In genomic region chr3:113132571-113132996, GRCh38 we compare ENCODE assay signal across 15 cellular contexts.
A peak's percentile ranks its signal among the peaks of the same experiment; 100 is the strongest.
DNase-seq lines count a peak whose midpoint lies in the region; ATAC-seq and FAIRE-seq lines count a peak whose summit lies in the region.
"Had no signal": no experiment of that assay in that cellular context is flagged by ENCODE, and none has a peak within 500 bp of the region (broad histone marks: within the 10 kb centered on the region; RNA-seq: fewer than 3 reads in every experiment).

No MANE protein-coding gene starts in this region.

- no peaks in the 10 kb centered on the region for H3K4me1 Mint-ChIP-seq in activated T-helper 17 cell treated with anti-CD3 and anti-CD28 coated beads, Interleukin-2, amount 50 U/mL, for 72 hours
- H3K4me1 Mint-ChIP-seq: stimulated activated effector memory CD8-positive, alpha-beta T cell treated with anti-CD3 and anti-CD28 coated beads, Interleukin-12 subunit alpha, Interleukin-12 subunit beta, amount 100 ng/mL, for 72 hours had no signal

- H3K36me3 Mint-ChIP-seq in activated T-helper 17 cell treated with anti-CD3 and anti-CD28 coated beads, Interleukin-2, amount 50 U/mL, for 72 hours (ENCODE audit: low read depth), result no peaks in the 10 kb centered on the region
- H3K36me3 Mint-ChIP-seq: stimulated activated effector memory CD8-positive, alpha-beta T cell treated with anti-CD3 and anti-CD28 coated beads, Interleukin-12 subunit alpha, Interleukin-12 subunit beta, amount 100 ng/mL, for 72 hours had no signal

- no peak overlapping the region for H3K27ac Mint-ChIP-seq in activated T-helper 17 cell treated with anti-CD3 and anti-CD28 coated beads, Interleukin-2, amount 50 U/mL, for 72 hours
- H3K27ac Mint-ChIP-seq: CD4-positive, CD25-positive, alpha-beta regulatory T cell; stimulated activated effector memory CD8-positive, alpha-beta T cell treated with anti-CD3 and anti-CD28 coated beads, Interleukin-12 subunit alpha, Interleukin-12 subunit beta, amount 100 ng/mL, for 72 hours had no signal

- DNase-seq in GM03348 (ENCODE audit: low spot score), result peak; percentile 25
- DNase-seq in RCC 7860 (ENCODE audit: low spot score), result peak; percentile 64
- peak; percentile 60 for DNase-seq in fibroblast of gingiva (ENCODE audit: low read depth)
- peak; percentile 70 for DNase-seq in renal cortical epithelial cell (ENCODE audit: low read depth)
- no peak for DNase-seq in NCI-H146 (lab: John Stamatoyannopoulos, UW)
- no peak for DNase-seq in NCI-H524 (lab: John Stamatoyannopoulos, UW)
- DNase-seq in NCI-H1417 treated with DMSO at 0.1 percent for 48 hours (lab: John Stamatoyannopoulos, UW), result no peak
- DNase-seq: adrenal gland; CD4-positive, CD25-positive, alpha-beta regulatory T cell; dorsolateral prefrontal cortex; H7; NCI-H345; stimulated activated CD4-positive, alpha-beta T cell treated with anti-CD3 and anti-CD28 coated beads, Interleukin-4, amount 100 ng/mL, for 24 hours had no signal

- peak; percentile 80 for FAIRE-seq in RCC 7860 (lab: Jason Lieb, UNC)

- no peak overlapping the region for H3K4me3 Mint-ChIP-seq in activated T-helper 17 cell treated with anti-CD3 and anti-CD28 coated beads, Interleukin-2, amount 50 U/mL, for 72 hours
- H3K4me3 Mint-ChIP-seq: CD4-positive, CD25-positive, alpha-beta regulatory T cell; stimulated activated effector memory CD8-positive, alpha-beta T cell treated with anti-CD3 and anti-CD28 coated beads, Interleukin-12 subunit alpha, Interleukin-12 subunit beta, amount 100 ng/mL, for 72 hours had no signal

- no peaks in the 10 kb centered on the region for H3K9me3 Mint-ChIP-seq in activated T-helper 17 cell treated with anti-CD3 and anti-CD28 coated beads, Interleukin-2, amount 50 U/mL, for 72 hours

- no peak for ATAC-seq in activated T-helper 17 cell treated with anti-CD3 and anti-CD28 coated beads, Interleukin-2, amount 50 U/mL, for 72 hours (replicated peaks)
- ATAC-seq: stimulated activated effector memory CD8-positive, alpha-beta T cell treated with anti-CD3 and anti-CD28 coated beads, Interleukin-12 subunit alpha, Interleukin-12 subunit beta, amount 100 ng/mL, for 72 hours had no signal

- H3K27me3 Mint-ChIP-seq in activated T-helper 17 cell treated with anti-CD3 and anti-CD28 coated beads, Interleukin-2, amount 50 U/mL, for 72 hours, result no peaks in the 10 kb centered on the region
- H3K27me3 Mint-ChIP-seq: CD4-positive, CD25-positive, alpha-beta regulatory T cell had no signal

Comparison
In these comparisons a context has a peak if more than half of its experiments do, and no peak if none do; other contexts are left out.
1. DNase-seq: peak in GM03348 (single experiment), RCC 7860 (single experiment), fibroblast of gingiva (single experiment) and renal cortical epithelial cell (single experiment); none in NCI-H146 (single experiment), NCI-H524 (0 of 2) and NCI-H1417 treated with DMSO at 0.1 percent for 48 hours (single experiment).